ENCODE assay signal across 10 cellular contexts in genomic region chr12:120361506-120362208, GRCh38. TPM values are rescaled to one million over a fixed set of nuclear protein-coding genes. Genes with fewer than 3 reads are reported as not detected.
DNase-seq lines count a peak whose midpoint lies in the region; ATAC-seq, FAIRE-seq and TF ChIP-seq lines count a peak whose summit lies in the region.
"Had no signal": no experiment of that assay in that cellular context is flagged by ENCODE, and none has a peak within 500 bp of the region (broad histone marks: within the 10 kb centered on the region; RNA-seq: fewer than 3 reads in every experiment).

No MANE protein-coding gene starts in this region.

- TF ChIP-seq CTCF in HepG2 (CRISPR knock-in tag; IDR thresholded peaks at IDR 0.05) (no peak), right lobe of liver (IDR thresholded peaks at IDR 0.05) (no peak), neural crest cell (conservative IDR thresholded peaks at IDR 0.05) (no peak)

- in situ Hi-C loops in HepG2 (cut with HindIII; ENCODE audit: extremely low pct_ligation_motif_present, low pct_unique_long_range_greater_than_20kb): no loop called here

- 79% methylated on average over 10 of the region's 56 CpGs for WGBS in HepG2 (ENCODE audit: low lambda C conversion rate)
- WGBS in right lobe of liver (ENCODE audit: insufficient coverage, low coverage, low lambda C conversion rate, missing lambda C conversion rate): no CpG with 5 or more reads among the region's 56 CpGs

- peaks cover 13% of the 10 kb centered on the region for H3K27me3 Mint-ChIP-seq in neural crest cell (ENCODE audit: low read depth)

- CTCF ChIA-PET in HepG2 (lab: Yijun Ruan, JAX; ENCODE audit: low intra/inter-chr PET ratio, low total read pairs): no interaction called here

- no peaks in the 10 kb centered on the region for H3K36me3 ChIP-seq in HepG2 (replicated peaks in 1 of 2; ENCODE audit: control insufficient read depth in 1 of 2, insufficient read depth in 2 of 2, low read length in 2 of 2)
- no peaks in the 10 kb centered on the region for H3K36me3 ChIP-seq in right lobe of liver

- TF ChIP-seq POLR2A in HepG2 (IDR thresholded peaks at IDR 0.05; ENCODE audit: insufficient read depth in 1 of 2, low read depth in 2 of 2, low read length in 2 of 2) (no peak), right lobe of liver (IDR thresholded peaks at IDR 0.05) (no peak)

- no peak for ATAC-seq in HepG2
- ATAC-seq in right lobe of liver: no peak
- no peak for ATAC-seq in HG02623 (IDR thresholded peaks at IDR 0.05; ENCODE audit: unreplicated experiment)

- H3K4me2 ChIP-seq in HepG2 (ENCODE audit: low read depth, low read length): no peak overlapping the region

- no peaks in the 10 kb centered on the region for H3K79me2 ChIP-seq in HepG2 (ENCODE audit: insufficient read depth, low read length)

- no peak for FAIRE-seq in HepG2 (lab: Jason Lieb, UNC)
- no peak for FAIRE-seq in GM19239 (lab: Jason Lieb, UNC)

- peaks cover 47% of the 10 kb centered on the region for H3K36me3 Mint-ChIP-seq in neural crest cell (ENCODE audit: low read depth)

- POLR2A ChIA-PET in HepG2 (lab: Yijun Ruan, JAX): no interaction called here

- no TSS peak for BruUV-seq in HepG2 (replicated peaks; lab: Mats Ljungman, UMichigan)

- H3K27me3 ChIP-seq in HepG2 (ENCODE audit: control insufficient read depth in 1 of 2, insufficient read depth in 2 of 2, low read length in 2 of 2): no peaks in the 10 kb centered on the region; a peak in 2 of 5 replicates
- no peaks in the 10 kb centered on the region for H3K27me3 ChIP-seq in right lobe of liver

- no peak overlapping the region for H3K4me3 ChIP-seq in HepG2 (replicated peaks in 1 of 3; ENCODE audit: insufficient read depth in 1 of 3, low read depth in 2 of 3, low read length in 3 of 3)
- H3K4me3 ChIP-seq in right lobe of liver: no peak overlapping the region

- no peak for TF ChIP-seq RAD21 in HepG2 (CRISPR knock-in tag; IDR thresholded peaks at IDR 0.05)

- TF ChIP-seq EP300 in HepG2 (IDR thresholded peaks at IDR 0.05; ENCODE audit: low read depth in 2 of 2, low read length in 2 of 2): no peak
- no peak for TF ChIP-seq EP300 in HepG2 (CRISPR knock-in tag; IDR thresholded peaks at IDR 0.05; ENCODE audit: borderline replicate concordance)

- H3K4me1 ChIP-seq in HepG2 (ENCODE audit: insufficient read depth, low read length) (peaks cover 20% of the 10 kb centered on the region), right lobe of liver (peaks cover 0 to 8% (median 0%) of the 10 kb centered on the region in 4 donors)

- no peaks in the 10 kb centered on the region for H3K9me3 ChIP-seq in HepG2 (ENCODE audit: low read length)
- no peaks in the 10 kb centered on the region for H3K9me3 ChIP-seq in right lobe of liver

- DNase-seq in HepG2 (ENCODE audit: low spot score) (no peak), right lobe of liver (no peak), SK-N-DZ (ENCODE audit: low spot score) (peak; percentile 94), fibroblast of peridontal ligament (ENCODE audit: extremely low read depth) (peak; percentile 70), neural crest cell (ENCODE audit: low read depth, low spot score) (peak; percentile 93), GM19239 (ENCODE audit: insufficient read length, low spot score) (no peak), T-helper 9 cell (no peak)
- DNase-seq: DND-41 had no signal

- no peaks in the 10 kb centered on the region for H3K9me3 Mint-ChIP-seq in neural crest cell

- no peaks in the 10 kb centered on the region for H4K20me1 ChIP-seq in HepG2 (ENCODE audit: insufficient read depth, low read length)

- H2AFZ ChIP-seq in HepG2 (ENCODE audit: low read length): no peak overlapping the region

- intact Hi-C loops in HepG2 (cut with micrococcal nuclease; ENCODE audit: unreplicated experiment): no loop called here
- intact Hi-C loops in right lobe of liver (cut with DNase I): loop anchor here in 1 of 2 donors (10.0 kb wide), 1 partner anchor 63 kb away; no protein-coding TSS in a partner anchor

- H3K4me3 Mint-ChIP-seq in neural crest cell: peak overlapping the region; percentile 91

- H3K27ac ChIP-seq in HepG2 (ENCODE audit: extremely low read length, insufficient read depth, low read length): no peak overlapping the region
- no peak overlapping the region for H3K27ac ChIP-seq in right lobe of liver

- peak overlapping the region; percentile 98 for H3K27ac Mint-ChIP-seq in neural crest cell (ENCODE audit: unreplicated experiment)

- peaks cover 97% of the 10 kb centered on the region for H3K4me1 Mint-ChIP-seq in neural crest cell

- no peak overlapping the region for H3K9ac ChIP-seq in HepG2 (ENCODE audit: insufficient read depth, low read depth, low read length)

RNA-seq across cellular contexts. Expression of gene MSI1, which starts 7.3 kb away (rescaled TPM):
- total RNA-seq in HepG2 (2016; rRNA removed; fragmentation: Illumina TruSeq; extraction: Trizol): 0.46 and 0.80 TPM in 2 replicates
- total RNA-seq in HepG2 (2016; cell fraction: cytosol; rRNA removed; fragmentation: Illumina TruSeq; extraction: Trizol; ENCODE audit: low read depth): 0.44 and 0.61 TPM in 2 replicates
- 0.37 and 0.48 TPM in 2 replicates for total RNA-seq in HepG2 (2016; cell fraction: insoluble cytoplasmic fraction; rRNA removed; fragmentation: Illumina TruSeq; extraction: Trizol)
- total RNA-seq in HepG2 (2016; cell fraction: membrane; rRNA removed; fragmentation: Illumina TruSeq; extraction: Trizol): 1.1 TPM in 2 replicates
- 0.56 and 0.75 TPM in 2 replicates for total RNA-seq in HepG2 (2016; cell fraction: nucleus; rRNA removed; fragmentation: Illumina TruSeq; extraction: Trizol)
- 0.08 and 0.09 TPM in 2 replicates for polyA plus RNA-seq in HepG2 (2011; rRNA removed)
- 0.09 TPM in 1 of 2 replicates, not detected in the other for polyA plus RNA-seq in HepG2 (2011; cell fraction: cytosol; rRNA removed)
- 0.27 and 0.28 TPM in 2 replicates for polyA plus RNA-seq in HepG2 (2011; cell fraction: nucleus; rRNA removed)
- 0.05 TPM in 1 of 2 replicates, not detected in the other for polyA plus RNA-seq in HepG2 (2012)
- 0.61 and 0.75 TPM in 2 replicates for polyA plus RNA-seq in HepG2 (2016; cell fraction: cytosol; fragmentation: Illumina TruSeq; extraction: Trizol; ENCODE audit: low read depth)
- 0.61 and 1.6 TPM in 2 replicates for polyA plus RNA-seq in HepG2 (2016; cell fraction: insoluble cytoplasmic fraction; fragmentation: Illumina TruSeq; extraction: Trizol; ENCODE audit: low read depth)
- 0.93 and 1.2 TPM in 2 replicates for polyA plus RNA-seq in HepG2 (2016; cell fraction: membrane; fragmentation: Illumina TruSeq; extraction: Trizol; ENCODE audit: low read depth)
- polyA plus RNA-seq in HepG2 (2016; cell fraction: nucleus; fragmentation: Illumina TruSeq; extraction: Trizol; ENCODE audit: insufficient read depth, low read depth): 1.5 and 3.3 TPM in 2 replicates
- polyA minus RNA-seq in HepG2 (2011; rRNA and poly(A)+ RNA removed; ENCODE audit: low replicate concordance): 0.18 TPM in 1 of 2 replicates, not detected in the other
- not detected in 2 replicates for polyA minus RNA-seq in HepG2 (2011; cell fraction: cytosol; rRNA and poly(A)+ RNA removed)
- polyA minus RNA-seq in HepG2 (2011; cell fraction: nucleus; rRNA and poly(A)+ RNA removed): not detected in 2 replicates
- 1 to 10 TPM in 1 of 6 experiments, under 1 TPM in 1, not detected in 4; 0.06 to 1.6 TPM for total RNA-seq in right lobe of liver
- 18.3 and 21.3 TPM in 2 replicates for polyA plus RNA-seq in SK-N-DZ (2014; cell fraction: cytosol; rRNA removed)
- polyA plus RNA-seq in SK-N-DZ (2014; cell fraction: nucleus; rRNA removed): 9.6 and 10.6 TPM in 2 replicates
- 224 and 229 TPM in 2 replicates for total RNA-seq in neural crest cell
- total RNA-seq: T-helper 2 cell treated with Interferon-gamma antibody and Interleukin-4, amounts not matched to agents 100 ng/mL and 5 ng/mL, for 36 hours had no signal

RNA-seq across cellular contexts. Expression of gene PLA2G1B, which starts 34.1 kb away (rescaled TPM):
- total RNA-seq in HepG2 (2016; rRNA removed; fragmentation: Illumina TruSeq; extraction: Trizol) (0.87 and 1.4 TPM in 2 replicates), right lobe of liver (not detected), neural crest cell (not detected in 2 replicates)
- 1.4 and 1.6 TPM in 2 replicates for total RNA-seq in HepG2 (2016; cell fraction: cytosol; rRNA removed; fragmentation: Illumina TruSeq; extraction: Trizol; ENCODE audit: low read depth)
- 1.4 and 2.0 TPM in 2 replicates for total RNA-seq in HepG2 (2016; cell fraction: insoluble cytoplasmic fraction; rRNA removed; fragmentation: Illumina TruSeq; extraction: Trizol)
- 1.3 and 1.4 TPM in 2 replicates for total RNA-seq in HepG2 (2016; cell fraction: membrane; rRNA removed; fragmentation: Illumina TruSeq; extraction: Trizol)
- total RNA-seq in HepG2 (2016; cell fraction: nucleus; rRNA removed; fragmentation: Illumina TruSeq; extraction: Trizol): 1.1 TPM in 1 of 2 replicates, not detected in the other
- 0.33 and 0.59 TPM in 2 replicates for polyA plus RNA-seq in HepG2 (2011; rRNA removed)
- 0.42 and 0.54 TPM in 2 replicates for polyA plus RNA-seq in HepG2 (2011; cell fraction: cytosol; rRNA removed)
- not detected in 2 replicates for polyA plus RNA-seq in HepG2 (2011; cell fraction: nucleus; rRNA removed)
- polyA plus RNA-seq in HepG2 (2012): 0.41 and 0.44 TPM in 2 replicates
- 1.4 and 1.7 TPM in 2 replicates for polyA plus RNA-seq in HepG2 (2016; cell fraction: cytosol; fragmentation: Illumina TruSeq; extraction: Trizol; ENCODE audit: low read depth)
- 1.0 and 1.1 TPM in 2 replicates for polyA plus RNA-seq in HepG2 (2016; cell fraction: insoluble cytoplasmic fraction; fragmentation: Illumina TruSeq; extraction: Trizol; ENCODE audit: low read depth)
- 1.1 and 1.2 TPM in 2 replicates for polyA plus RNA-seq in HepG2 (2016; cell fraction: membrane; fragmentation: Illumina TruSeq; extraction: Trizol; ENCODE audit: low read depth)
- polyA plus RNA-seq in HepG2 (2016; cell fraction: nucleus; fragmentation: Illumina TruSeq; extraction: Trizol; ENCODE audit: insufficient read depth, low read depth): 1.7 TPM in 1 of 2 replicates, not detected in the other
- not detected in 2 replicates for polyA minus RNA-seq in HepG2 (2011; rRNA and poly(A)+ RNA removed; ENCODE audit: low replicate concordance)
- polyA minus RNA-seq in HepG2 (2011; cell fraction: cytosol; rRNA and poly(A)+ RNA removed): not detected in 2 replicates
- not detected in 2 replicates for polyA minus RNA-seq in HepG2 (2011; cell fraction: nucleus; rRNA and poly(A)+ RNA removed)
- not detected in 2 replicates for polyA plus RNA-seq in SK-N-DZ (2014; cell fraction: cytosol; rRNA removed)
- polyA plus RNA-seq in SK-N-DZ (2014; cell fraction: nucleus; rRNA removed): not detected in 2 replicates
- total RNA-seq: T-helper 2 cell treated with Interferon-gamma antibody and Interleukin-4, amounts not matched to agents 100 ng/mL and 5 ng/mL, for 36 hours had no signal

RNA-seq across cellular contexts. Expression of gene SIRT4, which starts 59.5 kb away (rescaled TPM):
- total RNA-seq in HepG2 (2016; rRNA removed; fragmentation: Illumina TruSeq; extraction: Trizol): 3.4 and 7.0 TPM in 2 replicates
- total RNA-seq in HepG2 (2016; cell fraction: cytosol; rRNA removed; fragmentation: Illumina TruSeq; extraction: Trizol; ENCODE audit: low read depth): 1.7 and 1.8 TPM in 2 replicates
- 3.3 and 4.9 TPM in 2 replicates for total RNA-seq in HepG2 (2016; cell fraction: insoluble cytoplasmic fraction; rRNA removed; fragmentation: Illumina TruSeq; extraction: Trizol)
- total RNA-seq in HepG2 (2016; cell fraction: membrane; rRNA removed; fragmentation: Illumina TruSeq; extraction: Trizol): 1.4 and 1.9 TPM in 2 replicates
- total RNA-seq in HepG2 (2016; cell fraction: nucleus; rRNA removed; fragmentation: Illumina TruSeq; extraction: Trizol): 1.8 and 2.1 TPM in 2 replicates
- polyA plus RNA-seq in HepG2 (2011; rRNA removed): 4.8 and 5.8 TPM in 2 replicates
- polyA plus RNA-seq in HepG2 (2011; cell fraction: cytosol; rRNA removed): 4.1 and 5.0 TPM in 2 replicates
- 2.5 and 3.0 TPM in 2 replicates for polyA plus RNA-seq in HepG2 (2011; cell fraction: nucleus; rRNA removed)
- polyA plus RNA-seq in HepG2 (2012): 4.1 and 6.6 TPM in 2 replicates
- polyA plus RNA-seq in HepG2 (2016; cell fraction: cytosol; fragmentation: Illumina TruSeq; extraction: Trizol; ENCODE audit: low read depth): 0.69 and 0.86 TPM in 2 replicates
- 4.5 and 4.9 TPM in 2 replicates for polyA plus RNA-seq in HepG2 (2016; cell fraction: insoluble cytoplasmic fraction; fragmentation: Illumina TruSeq; extraction: Trizol; ENCODE audit: low read depth)
- 0.82 and 0.95 TPM in 2 replicates for polyA plus RNA-seq in HepG2 (2016; cell fraction: membrane; fragmentation: Illumina TruSeq; extraction: Trizol; ENCODE audit: low read depth)
- polyA plus RNA-seq in HepG2 (2016; cell fraction: nucleus; fragmentation: Illumina TruSeq; extraction: Trizol; ENCODE audit: insufficient read depth, low read depth): 2.4 and 2.7 TPM in 2 replicates
- 0.91 and 4.7 TPM in 2 replicates for polyA minus RNA-seq in HepG2 (2011; rRNA and poly(A)+ RNA removed; ENCODE audit: low replicate concordance)
- 0.79 and 1.8 TPM in 2 replicates for polyA minus RNA-seq in HepG2 (2011; cell fraction: cytosol; rRNA and poly(A)+ RNA removed)
- 2.3 and 3.9 TPM in 2 replicates for polyA minus RNA-seq in HepG2 (2011; cell fraction: nucleus; rRNA and poly(A)+ RNA removed)
- total RNA-seq in right lobe of liver: 1 to 10 TPM in 5 of 6 experiments, under 1 TPM in 1; 0.56 to 4.1 (median 3.0) TPM
- polyA plus RNA-seq in SK-N-DZ (2014; cell fraction: cytosol; rRNA removed): 3.7 and 4.6 TPM in 2 replicates
- polyA plus RNA-seq in SK-N-DZ (2014; cell fraction: nucleus; rRNA removed): 0.33 and 2.4 TPM in 2 replicates
- total RNA-seq in neural crest cell: 1.7 TPM in 2 replicates

Comparison
In these comparisons a context has a peak if more than half of its experiments do, and no peak if none do; other contexts are left out.
1. DNase-seq: peak in SK-N-DZ (single experiment), fibroblast of peridontal ligament (single experiment) and neural crest cell (single experiment); none in HepG2 (single experiment), right lobe of liver (0 of 3), GM19239 (single experiment) and T-helper 9 cell (single experiment).
2. RNA of gene MSI1, which starts 7.3 kb away (total RNA-seq): 224 to 229 TPM in neural crest cell; 0.37 to 1.1 TPM in HepG2 and 0.06 to 1.6 TPM in right lobe of liver; every median in the first group is over 10 times any median in the second.